7 cellular contexts compared by ENCODE assay signal in the genomic region with DNA sequence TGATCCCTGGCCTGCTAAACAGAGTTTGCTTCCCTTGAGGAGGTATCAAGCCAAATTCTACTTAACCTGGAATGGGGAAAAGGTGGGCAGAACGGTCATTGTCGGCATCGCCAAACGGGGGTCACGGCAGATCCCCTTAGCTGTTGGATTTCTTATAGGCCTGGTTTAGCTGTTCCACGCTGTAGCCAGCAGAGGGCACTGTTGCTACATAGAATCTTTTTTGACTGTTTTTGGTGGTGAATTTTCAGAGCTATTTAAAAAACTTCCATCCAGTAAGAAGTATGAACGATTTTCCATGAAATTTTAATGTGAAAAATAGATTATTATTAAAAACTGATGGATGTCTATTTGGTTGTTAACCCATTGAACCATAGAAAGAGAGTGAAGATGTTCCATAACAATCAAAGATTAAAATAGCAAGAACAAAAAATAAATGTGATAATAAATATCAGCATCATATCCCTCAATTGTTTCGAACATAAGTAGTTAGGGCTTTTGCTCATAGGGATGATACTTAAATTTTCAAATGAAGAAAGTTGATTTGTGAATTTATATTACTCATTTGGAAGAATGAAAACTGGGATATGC. TPM values are rescaled to one million over a fixed set of nuclear protein-coding genes. Genes with fewer than 3 reads are reported as not detected.
DNase-seq lines count a peak whose midpoint lies in the region; TF ChIP-seq lines count a peak whose summit lies in the region.

No MANE protein-coding gene starts in this region.

- no peak for TF ChIP-seq POLR2A in lower leg skin (IDR thresholded peaks at IDR 0.05)

- H3K27me3 Mint-ChIP-seq in brain, result no peaks in the 10 kb centered on the region

- H3K4me3 ChIP-seq in HFF-Myc (replicated peaks; ENCODE audit: low read depth, low read length), result peak overlapping the region; percentile 52
- H3K4me3 ChIP-seq in lower leg skin (ENCODE audit: low read depth, poor library complexity, severe bottlenecking), result no peak overlapping the region

- peak overlapping the region in 2 of 5 experiments; percentile 19 to 51 for H3K27ac Mint-ChIP-seq in brain

- peak; percentile 62 for DNase-seq in ELR (ENCODE audit: low read depth)
- peak; percentile 30 for DNase-seq in HFF-Myc (ENCODE audit: extremely low read depth, low read depth)
- DNase-seq in RPMI7951 (ENCODE audit: low read depth), result peak; percentile 26
- DNase-seq in inferior parietal cortex (ENCODE audit: extremely low spot score), result peak; percentile 82
- DNase-seq in stimulated activated CD4-positive, alpha-beta T cell treated with anti-CD3 and anti-CD28 coated beads, Interleukin-2, amount 100 ng/mL, for 48 hours, result peak; percentile 36 to 46
- no peak for DNase-seq in lower leg skin (ENCODE audit: low spot score in 2 of 2)

- H3K4me1 Mint-ChIP-seq in brain, result peaks cover 49% of the 10 kb centered on the region

- 11% methylated on average over 8 of the region's 8 CpGs for WGBS in lower leg skin, 2 donors

- H3K36me3 Mint-ChIP-seq in brain, result peaks cover 14% of the 10 kb centered on the region

- no peaks in the 10 kb centered on the region for H3K9me3 Mint-ChIP-seq in brain

- H3K4me3 Mint-ChIP-seq in brain, result peak overlapping the region; percentile 23 to 82 (median 70)

- intact Hi-C loops in lower leg skin (cut with DNase I; ENCODE audit: low total_unique reads), result no loop called here

- peak; percentile 60 for TF ChIP-seq CTCF in HFF-Myc (IDR thresholded peaks at IDR 0.05; ENCODE audit: low read depth, low read length, missing control alignments)
- TF ChIP-seq CTCF in brain (conservative IDR thresholded peaks at IDR 0.05), result peak; percentile 68 to 76
- TF ChIP-seq CTCF in lower leg skin (IDR thresholded peaks at IDR 0.05), result no peak

RNA-seq across cellular contexts. Expression of gene LINC00632, which starts 56.6 kb away (rescaled TPM):
- 0.39 and 0.48 TPM in 2 replicates for total RNA-seq in RPMI7951 (2014; rRNA removed; shearing (Covaris generic))
- polyA plus RNA-seq in brain (ENCODE audit: insufficient read depth, low read depth, low replicate concordance), result 3.9 TPM
- total RNA-seq in lower leg skin, result 10 to 100 TPM; 25.2 to 81.7 (median 63.1) TPM

Comparison
In these comparisons a context has a peak if more than half of its experiments do, and no peak if none do; other contexts are left out.
1. DNase-seq: peak in ELR (single experiment), HFF-Myc (single experiment), RPMI7951 (single experiment), inferior parietal cortex (single experiment) and stimulated activated CD4-positive, alpha-beta T cell treated with anti-CD3 and anti-CD28 coated beads, Interleukin-2, amount 100 ng/mL, for 48 hours (2 of 2); none in lower leg skin (0 of 2).
2. CTCF ChIP-seq: peak in HFF-Myc (single experiment) and brain (2 of 2); none in lower leg skin (0 of 3).
3. RNA of gene LINC00632, which starts 56.6 kb away (total RNA-seq): 25.2 to 81.7 TPM in lower leg skin; 0.39 to 0.48 TPM in RPMI7951; every median in the first group is over 10 times any median in the second.